In the genomic region with DNA sequence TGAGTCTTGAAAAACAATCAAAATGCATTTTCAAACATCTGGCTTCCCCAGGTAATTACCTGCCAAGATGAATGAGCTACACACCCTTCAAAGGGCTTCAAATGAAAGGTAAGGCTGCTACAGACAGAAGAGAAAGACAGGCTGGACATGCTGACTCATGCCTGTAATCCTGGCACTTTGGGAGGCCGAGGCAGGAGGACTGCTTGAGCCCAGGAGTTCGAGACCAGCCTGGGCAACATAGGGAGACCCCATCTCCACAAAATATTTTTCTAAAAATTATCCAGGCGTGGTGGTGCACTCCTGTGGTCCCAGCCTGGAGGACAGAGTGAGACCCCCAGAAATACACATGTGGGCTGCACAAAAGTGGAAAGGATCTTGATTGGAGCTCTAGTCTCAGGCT, we compare ENCODE assay signal across 14 cellular contexts. TPM values are rescaled to one million over a fixed set of nuclear protein-coding genes. Genes with fewer than 3 reads are reported as not detected.
"Had no signal": no experiment of that assay in that cellular context is flagged by ENCODE, and none has a peak within 500 bp of the region (broad histone marks: within the 10 kb centered on the region; RNA-seq: fewer than 3 reads in every experiment).

No MANE protein-coding gene starts in this region.

- H3K36me3 ChIP-seq: breast epithelium had no signal

- ATAC-seq: left ventricle myocardium superior; sciatic nerve; stimulated activated naive CD8-positive, alpha-beta T cell treated with anti-CD3 and anti-CD28 coated beads, Interleukin-15, Interleukin-2, amounts not matched to agents 100 U/mL and 50 U/mL, for 24 hours had no signal

- H3K27me3 ChIP-seq: breast epithelium, foreskin keratinocyte had no signal

- H3K4me3 ChIP-seq: breast epithelium had no signal

- DNase-seq: activated CD4-positive, alpha-beta T cell treated with anti-CD3 and anti-CD28 coated beads, Interleukin-2, amount 10 ng/mL, durations not matched to agents 24 days and 14 days; activated CD4-positive, CD25-positive, alpha-beta regulatory T cell; activated CD8-positive, alpha-beta memory T cell treated with anti-CD3 and anti-CD28 coated beads, Interleukin-2, amount 50 U/mL, for 48 hours; anterior cingulate cortex; cerebellar nuclear complex; effector memory CD4-positive, alpha-beta T cell; foreskin keratinocyte; glutamatergic neuron; left ventricle myocardium superior; mesendoderm; occipital lobe; stimulated activated naive CD8-positive, alpha-beta T cell treated with anti-CD3 and anti-CD28 coated beads, Interleukin-15, Interleukin-2, amounts not matched to agents 100 U/mL and 50 U/mL, for 24 hours had no signal

- H3K9me3 ChIP-seq: breast epithelium had no signal

RNA-seq across cellular contexts. Expression of gene PPP1R14D, which starts 36.1 kb away (rescaled TPM):
- polyA plus RNA-seq: foreskin keratinocyte had no signal
